12 cellular contexts compared by ENCODE assay signal in genomic region chr7:65250697-65251395, GRCh38.
DNase-seq lines count a peak whose midpoint lies in the region; ATAC-seq and TF ChIP-seq lines count a peak whose summit lies in the region.
"Had no signal": no experiment of that assay in that cellular context is flagged by ENCODE, and none has a peak within 500 bp of the region (broad histone marks: within the 10 kb centered on the region; RNA-seq: fewer than 3 reads in every experiment).

No MANE protein-coding gene starts in this region.

- no peaks in the 10 kb centered on the region; the same call in 1 of the 2 replicates for H3K36me3 ChIP-seq in HAP-1 (replicated peaks)
- H3K36me3 ChIP-seq in ovary, result no peaks in the 10 kb centered on the region
- H3K36me3 ChIP-seq: esophagus muscularis mucosa, vagina had no signal

- peak; percentile 47 for DNase-seq in activated CD4-positive, alpha-beta T cell treated with anti-CD3 and anti-CD28 coated beads, Interleukin-2, amount 10 ng/mL, durations not matched to agents 24 days and 14 days
- no peak for DNase-seq in activated CD4-positive, alpha-beta T cell treated with anti-CD3 and anti-CD28 coated beads, Interleukin-2, amount 50 U/mL, for 4 hours
- DNase-seq in HAP-1 (ENCODE audit: low spot score in 2 of 2) (no peak), cerebellar cortex (ENCODE audit: low spot score) (peak; percentile 74), nephron progenitor cell (no peak), UCSD-AML1 (lab: John Stamatoyannopoulos, UW; ENCODE audit: unreplicated experiment) (no peak), ovary (no peak)
- DNase-seq: activated effector memory CD4-positive, alpha-beta T cell treated with anti-CD3 and anti-CD28 coated beads, Interleukin-2, amount 50 U/mL, for 16 hours; stimulated activated CD4-positive, alpha-beta T cell treated with anti-CD3 and anti-CD28 coated beads, Interleukin-1b, Interleukin-23, amount 100 ng/mL, for 48 hours had no signal

- peaks cover 8% of the 10 kb centered on the region for H3K4me1 Mint-ChIP-seq in activated CD4-positive, alpha-beta T cell treated with anti-CD3 and anti-CD28 coated beads, Interleukin-2, amount 10 ng/mL, durations not matched to agents 24 days and 14 days
- peaks cover 35% of the 10 kb centered on the region for H3K4me1 Mint-ChIP-seq in nephron progenitor cell

- TF ChIP-seq EP300 in ovary (IDR thresholded peaks at IDR 0.05), result no peak

- no peak overlapping the region for H3K27ac ChIP-seq in ovary
- H3K27ac ChIP-seq: esophagus muscularis mucosa, vagina had no signal

- intact Hi-C loops in activated CD4-positive, alpha-beta T cell treated with anti-CD3 and anti-CD28 coated beads, Interleukin-2, amount 10 ng/mL, durations not matched to agents 24 days and 14 days (cut with micrococcal nuclease), result no loop called here
- intact Hi-C loops in ovary (cut with DNase I), result no loop called here

- H3K27me3 ChIP-seq in HAP-1 (ENCODE audit: low read depth) (no peaks in the 10 kb centered on the region), ovary (no peaks in the 10 kb centered on the region)
- H3K27me3 ChIP-seq: vagina had no signal

- H3K27ac Mint-ChIP-seq in activated CD4-positive, alpha-beta T cell treated with anti-CD3 and anti-CD28 coated beads, Interleukin-2, amount 10 ng/mL, durations not matched to agents 24 days and 14 days, result no peak overlapping the region
- H3K27ac Mint-ChIP-seq in nephron progenitor cell, result no peak overlapping the region

- H3K27me3 Mint-ChIP-seq in activated CD4-positive, alpha-beta T cell treated with anti-CD3 and anti-CD28 coated beads, Interleukin-2, amount 10 ng/mL, durations not matched to agents 24 days and 14 days, result peaks cover 23% of the 10 kb centered on the region
- H3K27me3 Mint-ChIP-seq in nephron progenitor cell (ENCODE audit: low read depth, poor library complexity), result peaks cover 5% of the 10 kb centered on the region

- H3K4me3 ChIP-seq in HAP-1 (peak overlapping the region; percentile 72), ovary (no peak overlapping the region)

- H3K4me3 Mint-ChIP-seq in activated CD4-positive, alpha-beta T cell treated with anti-CD3 and anti-CD28 coated beads, Interleukin-2, amount 10 ng/mL, durations not matched to agents 24 days and 14 days, result peak overlapping the region; percentile 83
- peak overlapping the region; percentile 96 for H3K4me3 Mint-ChIP-seq in nephron progenitor cell

- WGBS in ovary, 3 donors, result 91 to 93% (median 91%) methylated on average over 18 of the region's 18 CpGs

- in situ Hi-C loops in HAP-1 (cut with MboI; ENCODE audit: low sequenced_read_pairs), result no loop called here

- TF ChIP-seq CTCF in nephron progenitor cell (IDR thresholded peaks at IDR 0.05) (no peak), ovary (IDR thresholded peaks at IDR 0.05) (no peak)

- H3K36me3 Mint-ChIP-seq in activated CD4-positive, alpha-beta T cell treated with anti-CD3 and anti-CD28 coated beads, Interleukin-2, amount 10 ng/mL, durations not matched to agents 24 days and 14 days (ENCODE audit: low read depth), result no peaks in the 10 kb centered on the region
- H3K36me3 Mint-ChIP-seq in nephron progenitor cell (ENCODE audit: low read depth), result no peaks in the 10 kb centered on the region

- H3K9me3 Mint-ChIP-seq in activated CD4-positive, alpha-beta T cell treated with anti-CD3 and anti-CD28 coated beads, Interleukin-2, amount 10 ng/mL, durations not matched to agents 24 days and 14 days, result no peaks in the 10 kb centered on the region
- H3K9me3 Mint-ChIP-seq in nephron progenitor cell, result no peaks in the 10 kb centered on the region

- H3K9me3 ChIP-seq in HAP-1 (no peaks in the 10 kb centered on the region), ovary (no peaks in the 10 kb centered on the region)
- H3K9me3 ChIP-seq: esophagus muscularis mucosa, vagina had no signal

- peaks cover 19% of the 10 kb centered on the region for H3K4me1 ChIP-seq in HAP-1
- no peaks in the 10 kb centered on the region for H3K4me1 ChIP-seq in ovary (ENCODE audit: insufficient read depth)
- H3K4me1 ChIP-seq: vagina had no signal

- no peak for ATAC-seq in GM18519 (IDR thresholded peaks at IDR 0.05; ENCODE audit: low FRiP score, unreplicated experiment)

- no peak for TF ChIP-seq POLR2A in ovary (IDR thresholded peaks at IDR 0.05)

Comparison
In these comparisons a context has a peak if more than half of its experiments do, and no peak if none do; other contexts are left out.
1. DNase-seq: peak in activated CD4-positive, alpha-beta T cell treated with anti-CD3 and anti-CD28 coated beads, Interleukin-2, amount 10 ng/mL, durations not matched to agents 24 days and 14 days (single experiment) and cerebellar cortex (single experiment); none in activated CD4-positive, alpha-beta T cell treated with anti-CD3 and anti-CD28 coated beads, Interleukin-2, amount 50 U/mL, for 4 hours (0 of 2), HAP-1 (0 of 2), nephron progenitor cell (single experiment), UCSD-AML1 (single experiment) and ovary (0 of 5).